Comparison of ENCODE assay signal across 13 cellular contexts in the genomic region with DNA sequence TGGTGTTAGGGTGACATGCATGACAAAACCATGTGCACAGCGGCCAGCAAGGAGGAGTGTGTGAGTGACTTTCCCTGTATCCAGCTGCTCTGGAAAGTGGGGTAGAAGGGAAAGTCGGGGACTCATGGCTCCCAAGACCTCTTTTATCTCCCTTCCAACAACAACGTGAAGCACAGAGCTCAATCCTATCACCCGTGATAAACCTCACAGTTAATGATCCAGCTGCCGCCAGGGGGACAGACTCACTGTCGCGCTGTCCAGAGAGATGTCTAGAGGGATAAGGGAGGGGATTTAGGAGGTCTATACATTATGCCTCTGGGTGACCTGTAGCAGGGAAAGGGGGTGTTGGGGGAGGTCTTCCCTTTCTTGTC.
A peak's percentile ranks its signal among the peaks of the same experiment; 100 is the strongest.
DNase-seq lines count a peak whose midpoint lies in the region; ATAC-seq and TF ChIP-seq lines count a peak whose summit lies in the region.
"Had no signal": no experiment of that assay in that cellular context is flagged by ENCODE, and none has a peak within 500 bp of the region (broad histone marks: within the 10 kb centered on the region; RNA-seq: fewer than 3 reads in every experiment).

No MANE protein-coding gene starts in this region.

- no peaks in the 10 kb centered on the region for H3K79me1 ChIP-seq in IMR-90 (ENCODE audit: low read depth in 1 of 2, low read length in 2 of 2)

- H2AK9ac ChIP-seq in IMR-90 (replicated peaks; ENCODE audit: low read depth, low read length, poor library complexity): peak overlapping the region; percentile 48

- peak overlapping the region; percentile 19 for H2AFZ ChIP-seq in IMR-90 (replicated peaks; ENCODE audit: low read length, poor library complexity)

- H4K5ac ChIP-seq in IMR-90 (ENCODE audit: low read depth, low read length): peak overlapping the region; percentile 6; the same call in 1 of the 2 replicates

- H2BK15ac ChIP-seq in IMR-90 (ENCODE audit: low read depth, low read length): peak overlapping the region; percentile 55; the same call in 1 of the 3 replicates

- peak overlapping the region; percentile 72; the same call in 1 of the 2 replicates for H3K23ac ChIP-seq in IMR-90 (ENCODE audit: low read depth, low read length)

- H2BK120ac ChIP-seq in IMR-90 (ENCODE audit: low read depth, low read length): peak overlapping the region; percentile 71

- no peak for DNase-seq in CD8-positive, alpha-beta memory T cell
- DNase-seq in IMR-90 (no peak), natural killer cell (no peak), DMS79 treated with DMSO at 0.1 percent for 48 hours (lab: John Stamatoyannopoulos, UW) (no peak), CD14-positive monocyte (ENCODE audit: low spot score) (no peak)
- no peak for DNase-seq in activated naive CD8-positive, alpha-beta T cell treated with anti-CD3 and anti-CD28 coated beads, Interleukin-2, amount 50 U/mL, for 24 hours
- DNase-seq in activated CD4-positive, CD25-positive, alpha-beta regulatory T cell (lab: John Stamatoyannopoulos, UW): no peak
- no peak for DNase-seq in stimulated activated naive CD4-positive, alpha-beta T cell (lab: John Stamatoyannopoulos, UW)
- DNase-seq: CD4-positive, alpha-beta T cell; cerebellar nuclear complex; H7; KG1 had no signal

- peaks cover 13% of the 10 kb centered on the region for H3K4me1 ChIP-seq in CD8-positive, alpha-beta memory T cell (ENCODE audit: insufficient read depth, low read length)
- peaks cover 9% of the 10 kb centered on the region for H3K4me1 ChIP-seq in IMR-90 (ENCODE audit: control insufficient read depth, insufficient read depth, low read length)

- peak; percentile 40 for TF ChIP-seq RAD21 in IMR-90 (IDR thresholded peaks at IDR 0.05; ENCODE audit: low read length)

- intact Hi-C loops in IMR-90 (cut with micrococcal nuclease) (no loop called here), natural killer cell (cut with micrococcal nuclease) (no loop called here), CD14-positive monocyte (cut with micrococcal nuclease) (no loop called here)

- H3K4me2 ChIP-seq in IMR-90 (ENCODE audit: low read depth, low read length): no peak overlapping the region

- H2AK5ac ChIP-seq in IMR-90 (ENCODE audit: low read depth, low read length): peak overlapping the region; percentile 18; the same call in 1 of the 2 replicates

- peak overlapping the region; percentile 68; the same call in 1 of the 2 replicates for H3K14ac ChIP-seq in IMR-90 (replicated peaks; ENCODE audit: low read depth, low read length)

- H4K91ac ChIP-seq in IMR-90 (ENCODE audit: insufficient read depth, low read depth, low read length): no peak overlapping the region; the same call in 1 of the 2 replicates

- H3K4me3 ChIP-seq in CD8-positive, alpha-beta memory T cell (ENCODE audit: low read length): no peak overlapping the region
- no peak overlapping the region for H3K4me3 ChIP-seq in IMR-90 (ENCODE audit: insufficient read depth, low read depth, low read length)

- H3K36me3 Mint-ChIP-seq in CD8-positive, alpha-beta memory T cell: no peaks in the 10 kb centered on the region
- H3K36me3 Mint-ChIP-seq in activated naive CD8-positive, alpha-beta T cell treated with anti-CD3 and anti-CD28 coated beads, Interleukin-2, amount 50 U/mL, for 24 hours (ENCODE audit: low read depth): no peaks in the 10 kb centered on the region
- H3K36me3 Mint-ChIP-seq in natural killer cell (no peaks in the 10 kb centered on the region), CD14-positive monocyte (no peaks in the 10 kb centered on the region)

- H3K4me1 Mint-ChIP-seq in CD8-positive, alpha-beta memory T cell: peaks cover 17 to 22% (median 19%) of the 10 kb centered on the region in 3 donors
- H3K4me1 Mint-ChIP-seq in activated naive CD8-positive, alpha-beta T cell treated with anti-CD3 and anti-CD28 coated beads, Interleukin-2, amount 50 U/mL, for 24 hours: peaks cover 42% of the 10 kb centered on the region
- H3K4me1 Mint-ChIP-seq in natural killer cell (peaks cover 24 to 32% of the 10 kb centered on the region in 2 donors), CD14-positive monocyte (peaks cover 31% of the 10 kb centered on the region)

- no peaks in the 10 kb centered on the region for H3K36me3 ChIP-seq in CD8-positive, alpha-beta memory T cell (ENCODE audit: insufficient read depth, low read length)
- H3K36me3 ChIP-seq in IMR-90 (ENCODE audit: control insufficient read depth, insufficient read depth, low read length): no peaks in the 10 kb centered on the region

- H3K9me3 ChIP-seq in CD8-positive, alpha-beta memory T cell (ENCODE audit: low read length): no peaks in the 10 kb centered on the region
- no peaks in the 10 kb centered on the region for H3K9me3 ChIP-seq in IMR-90 (ENCODE audit: control insufficient read depth, insufficient read depth, low read length)

- no peaks in the 10 kb centered on the region for H3K27me3 ChIP-seq in CD8-positive, alpha-beta memory T cell (ENCODE audit: insufficient read depth, low read length, poor library complexity, severe bottlenecking)
- H3K27me3 ChIP-seq in IMR-90 (ENCODE audit: control insufficient read depth, insufficient read depth, low read length): no peaks in the 10 kb centered on the region

- H3K27ac ChIP-seq in CD8-positive, alpha-beta memory T cell (ENCODE audit: low read depth, low read length): no peak overlapping the region
- H3K27ac ChIP-seq in IMR-90 (ENCODE audit: insufficient read depth, low read length): no peak overlapping the region

- peak; percentile 52 for ATAC-seq in IMR-90 (ENCODE audit: low read depth)
- no peak for ATAC-seq in activated naive CD8-positive, alpha-beta T cell treated with anti-CD3 and anti-CD28 coated beads, Interleukin-2, amount 50 U/mL, for 24 hours
- no peak for ATAC-seq in natural killer cell

- H3K27me3 Mint-ChIP-seq in CD8-positive, alpha-beta memory T cell: peaks cover 0 to 4% of the 10 kb centered on the region in 2 donors
- no peaks in the 10 kb centered on the region for H3K27me3 Mint-ChIP-seq in activated naive CD8-positive, alpha-beta T cell treated with anti-CD3 and anti-CD28 coated beads, Interleukin-2, amount 50 U/mL, for 24 hours
- H3K27me3 Mint-ChIP-seq in natural killer cell (ENCODE audit: low read depth in 2 of 2): peaks cover 0 to 8% of the 10 kb centered on the region in 2 donors
- peaks cover 2 to 7% (median 2%) of the 10 kb centered on the region in 3 donors for H3K27me3 Mint-ChIP-seq in CD14-positive monocyte (ENCODE audit: low read depth in 3 of 3)
- H3K27me3 Mint-ChIP-seq: CD4-positive, alpha-beta T cell had no signal

- H3K9ac ChIP-seq in IMR-90 (ENCODE audit: low read depth, low read length): no peak overlapping the region

- 0 out of 2 replicates have a peak overlapping the region, but pooled peaks have one; percentile 2 for H3K18ac ChIP-seq in IMR-90 (ENCODE audit: low read depth, low read length)

- no peak for TF ChIP-seq POLR2A in IMR-90 (IDR thresholded peaks at IDR 0.05; ENCODE audit: low read depth, low read length)

- no peak overlapping the region for H2BK5ac ChIP-seq in IMR-90 (ENCODE audit: low read depth, low read length, poor library complexity, severe bottlenecking)

- dilution Hi-C loops in IMR-90 (cut with HindIII; ENCODE audit: low sequenced_read_pairs, unreplicated experiment): no loop called here

- CTCF ChIA-PET in CD8-positive, alpha-beta memory T cell (lab: Charles Lee): no interaction called here
- CTCF ChIA-PET in IMR-90 (lab: Yijun Ruan, JAX): interaction anchor here (0.6 kb wide), 2 partner anchors 21 to 409 kb away, joined by 3 to 4 read pairs; no protein-coding TSS in a partner anchor

- peak overlapping the region; percentile 70 for H3K4ac ChIP-seq in IMR-90 (ENCODE audit: low read depth, low read length)

- H3K4me3 Mint-ChIP-seq in CD8-positive, alpha-beta memory T cell: no peak overlapping the region
- H3K4me3 Mint-ChIP-seq in activated naive CD8-positive, alpha-beta T cell treated with anti-CD3 and anti-CD28 coated beads, Interleukin-2, amount 50 U/mL, for 24 hours: peak overlapping the region; percentile 55
- H3K4me3 Mint-ChIP-seq in natural killer cell (peak overlapping the region; percentile 60), CD14-positive monocyte (no peak overlapping the region)
- H3K4me3 Mint-ChIP-seq: CD4-positive, alpha-beta T cell had no signal

- H3K56ac ChIP-seq in IMR-90 (ENCODE audit: extremely low read depth, insufficient read depth, low read length): no peak overlapping the region

- TF ChIP-seq CTCF in IMR-90 (conservative IDR thresholded peaks at IDR 0.05; ENCODE audit: low read depth, low read length) (peak; percentile 37), natural killer cell (IDR thresholded peaks at IDR 0.05) (no peak), CD14-positive monocyte (IDR thresholded peaks at IDR 0.05) (no peak)

- in situ Hi-C loops in IMR-90 (cut with MboI; ENCODE audit: low sequenced_read_pairs): no loop called here

- no CpG with 5 or more reads among the region's 7 CpGs for whole genome bisulfite sequencing in IMR-90 (ENCODE audit: extremely low coverage in 2 of 2, insufficient read length in 1 of 2), 2 experiments

- H4K20me1 ChIP-seq in IMR-90 (ENCODE audit: insufficient read depth, low read length): no peaks in the 10 kb centered on the region

- no TSS peak for BruUV-seq in IMR-90 (replicated peaks; lab: Mats Ljungman, UMichigan)

- H3K27ac Mint-ChIP-seq in CD8-positive, alpha-beta memory T cell: peak overlapping the region in 5 of 8 donors; percentile 7 to 78 (median 72)
- H3K27ac Mint-ChIP-seq in activated naive CD8-positive, alpha-beta T cell treated with anti-CD3 and anti-CD28 coated beads, Interleukin-2, amount 50 U/mL, for 24 hours: peak overlapping the region; percentile 89
- H3K27ac Mint-ChIP-seq in natural killer cell (peak overlapping the region; percentile 69 to 72), CD14-positive monocyte (peak overlapping the region in 1 of 7 donors; percentile 55)
- H3K27ac Mint-ChIP-seq: CD4-positive, alpha-beta T cell had no signal

- peaks cover 10% of the 10 kb centered on the region for H3K9me1 ChIP-seq in IMR-90 (ENCODE audit: insufficient read depth, low read length)

- peak overlapping the region in 1 of 2 experiments; percentile 63; a peak in 1 of 4 replicates for H4K8ac ChIP-seq in IMR-90 (ENCODE audit: low read depth in 2 of 2, low read length in 2 of 2)

- H2BK20ac ChIP-seq in IMR-90 (ENCODE audit: low read depth, low read length): peak overlapping the region; percentile 72; the same call in 1 of the 2 replicates

- no peaks in the 10 kb centered on the region for H3K9me3 Mint-ChIP-seq in CD8-positive, alpha-beta memory T cell
- H3K9me3 Mint-ChIP-seq in activated naive CD8-positive, alpha-beta T cell treated with anti-CD3 and anti-CD28 coated beads, Interleukin-2, amount 50 U/mL, for 24 hours: no peaks in the 10 kb centered on the region
- H3K9me3 Mint-ChIP-seq in natural killer cell: no peaks in the 10 kb centered on the region
- no peaks in the 10 kb centered on the region for H3K9me3 Mint-ChIP-seq in CD14-positive monocyte
- H3K9me3 Mint-ChIP-seq: CD4-positive, alpha-beta T cell; naive thymus-derived CD8-positive, alpha-beta T cell had no signal

- POLR2A ChIA-PET in CD8-positive, alpha-beta memory T cell (lab: Charles Lee): no interaction called here
- POLR2A ChIA-PET in IMR-90 (lab: Charles Lee; ENCODE audit: unreplicated experiment): no interaction called here

TF ChIP-seq in IMR-90, 13 proteins besides CTCF, POLR2A, EP300 and RAD21:
- TF ChIP-seq SMC3 (IDR thresholded peaks at IDR 0.05; ENCODE audit: low read depth, low read length) (peak; percentile 25), MXI1 (IDR thresholded peaks at IDR 0.05; ENCODE audit: borderline replicate concordance, low read depth, low read length) (no peak)

Comparison
In these comparisons a context has a peak if more than half of its experiments do, and no peak if none do; other contexts are left out.
1. H3K4me3 Mint-ChIP-seq: peak in activated naive CD8-positive, alpha-beta T cell treated with anti-CD3 and anti-CD28 coated beads, Interleukin-2, amount 50 U/mL, for 24 hours (single experiment) and natural killer cell (single experiment); none in CD8-positive, alpha-beta memory T cell (0 of 7) and CD14-positive monocyte (0 of 2).